10 cellular contexts compared by ENCODE assay signal in the genomic region with DNA sequence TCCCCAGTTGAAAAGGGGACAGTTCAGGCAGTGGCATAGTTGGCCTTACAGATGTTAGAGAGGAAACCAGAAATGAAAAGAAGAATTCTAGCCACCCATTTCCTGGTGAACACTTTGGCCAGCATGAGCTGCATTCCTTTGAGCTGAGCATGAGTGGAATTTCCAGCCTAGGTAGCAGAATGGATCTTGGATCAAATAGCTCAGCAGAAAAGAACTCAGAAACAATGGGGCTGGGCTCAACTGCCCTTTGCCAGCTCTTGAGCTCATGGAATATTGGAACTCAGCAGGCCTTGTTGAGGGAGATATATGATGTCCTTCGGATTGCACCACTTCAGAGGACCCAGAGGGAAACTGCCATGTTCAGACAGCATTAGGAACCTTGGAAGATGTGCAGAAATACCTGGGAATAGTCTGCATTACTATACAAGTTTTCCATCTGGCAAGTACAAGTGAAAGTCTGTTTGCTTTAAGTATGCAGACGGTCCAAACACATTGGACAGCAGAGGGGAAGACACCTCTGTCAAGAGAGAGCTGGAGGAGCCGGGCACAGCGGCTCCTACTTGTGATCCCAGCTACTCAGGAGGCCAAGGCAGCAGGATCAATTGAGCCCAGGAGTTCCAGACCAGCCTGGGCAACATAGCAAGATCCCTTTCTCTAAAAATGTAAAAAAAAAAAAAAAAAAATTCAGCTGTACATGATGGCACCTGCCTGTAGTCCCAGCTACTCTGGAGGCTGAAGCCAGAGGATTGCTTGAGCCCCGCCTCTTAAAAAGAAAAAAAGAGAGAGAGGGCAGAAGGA. TPM values are rescaled to one million over a fixed set of nuclear protein-coding genes. Genes with fewer than 3 reads are reported as not detected.
DNase-seq lines count a peak whose midpoint lies in the region; ATAC-seq and TF ChIP-seq lines count a peak whose summit lies in the region.
"Had no signal": no experiment of that assay in that cellular context is flagged by ENCODE, and none has a peak within 500 bp of the region (broad histone marks: within the 10 kb centered on the region; RNA-seq: fewer than 3 reads in every experiment).

No MANE protein-coding gene starts in this region.

- no peak overlapping the region for H3K4me3 Mint-ChIP-seq in activated T-cell treated with anti-CD3 and anti-CD28 coated beads, Interleukin-2, amount 50 U/mL, for 72 hours
- H3K4me3 Mint-ChIP-seq in activated T-cell treated with anti-CD3 and anti-CD28 coated beads, Interleukin-2, amount 50 U/mL, for 4 hours, result no peak overlapping the region

- H3K4me1 Mint-ChIP-seq in activated T-cell treated with anti-CD3 and anti-CD28 coated beads, Interleukin-2, amount 50 U/mL, for 72 hours (ENCODE audit: low read depth), result peaks cover 33% of the 10 kb centered on the region
- H3K4me1 Mint-ChIP-seq in activated T-cell treated with anti-CD3 and anti-CD28 coated beads, Interleukin-2, amount 50 U/mL, for 4 hours (ENCODE audit: low read depth), result peaks cover 17% of the 10 kb centered on the region

- H3K27me3 Mint-ChIP-seq in activated T-cell treated with anti-CD3 and anti-CD28 coated beads, Interleukin-2, amount 50 U/mL, for 72 hours (ENCODE audit: low read depth), result no peaks in the 10 kb centered on the region
- H3K27me3 Mint-ChIP-seq in activated T-cell treated with anti-CD3 and anti-CD28 coated beads, Interleukin-2, amount 50 U/mL, for 4 hours (ENCODE audit: low read depth), result no peaks in the 10 kb centered on the region
- H3K27me3 Mint-ChIP-seq: naive B cell had no signal

- H3K9me3 Mint-ChIP-seq in activated T-cell treated with anti-CD3 and anti-CD28 coated beads, Interleukin-2, amount 50 U/mL, for 72 hours, result no peaks in the 10 kb centered on the region
- no peaks in the 10 kb centered on the region for H3K9me3 Mint-ChIP-seq in activated T-cell treated with anti-CD3 and anti-CD28 coated beads, Interleukin-2, amount 50 U/mL, for 4 hours
- H3K9me3 Mint-ChIP-seq: naive B cell had no signal

- no peak for DNase-seq in activated T-cell treated with anti-CD3 and anti-CD28 coated beads, Interleukin-2, amount 50 U/mL, for 72 hours
- no peak for DNase-seq in activated T-cell treated with anti-CD3 and anti-CD28 coated beads, Interleukin-2, amount 50 U/mL, for 4 hours
- peak; percentile 89 for DNase-seq in astrocyte of the spinal cord (ENCODE audit: low read depth, low spot score)
- DNase-seq in kidney tubule cell (ENCODE audit: low spot score), result peak; percentile 95
- DNase-seq in thyroid gland, result peak; percentile 51 to 65
- DNase-seq: activated T-cell treated with anti-CD3 and anti-CD28 coated beads for 4 hours, naive B cell had no signal

- no peak for TF ChIP-seq CTCF in astrocyte of the spinal cord (IDR thresholded peaks at IDR 0.05; ENCODE audit: low read depth, low read length)
- no peak for TF ChIP-seq CTCF in thyroid gland (IDR thresholded peaks at IDR 0.05)

- H3K27ac Mint-ChIP-seq in activated T-cell treated with anti-CD3 and anti-CD28 coated beads, Interleukin-2, amount 50 U/mL, for 72 hours, result peak overlapping the region; percentile 19

- peaks cover 0 to 8% of the 10 kb centered on the region in 2 donors for H3K36me3 Mint-ChIP-seq in activated T-cell treated with anti-CD3 and anti-CD28 coated beads, Interleukin-2, amount 50 U/mL, for 72 hours (ENCODE audit: insufficient read depth in 2 of 2)
- H3K36me3 Mint-ChIP-seq in activated T-cell treated with anti-CD3 and anti-CD28 coated beads, Interleukin-2, amount 50 U/mL, for 4 hours (ENCODE audit: insufficient read depth), result peaks cover 8% of the 10 kb centered on the region

- no peaks in the 10 kb centered on the region for H3K9me3 ChIP-seq in thyroid gland

- peaks cover 22 to 45% of the 10 kb centered on the region in 2 donors for H3K4me1 ChIP-seq in thyroid gland

- WGBS in thyroid gland, 2 donors, result 80 to 90% methylated on average over 5 of the region's 5 CpGs

- H3K27ac ChIP-seq in thyroid gland, result peak overlapping the region; percentile 71 to 93 (median 91)

- H3K36me3 ChIP-seq in thyroid gland, result no peaks in the 10 kb centered on the region

- intact Hi-C loops in thyroid gland (cut with DNase I), result loop anchor here (10.0 kb wide), 1 partner anchor 146 kb away; no protein-coding TSS in a partner anchor

- TF ChIP-seq POLR2A in thyroid gland (IDR thresholded peaks at IDR 0.05), result peak in 1 of 2 donors; percentile 45

- no peaks in the 10 kb centered on the region for H3K27me3 ChIP-seq in thyroid gland

- H3K4me3 ChIP-seq in astrocyte of the spinal cord (ENCODE audit: low read depth, low read length), result no peak overlapping the region
- H3K4me3 ChIP-seq in thyroid gland (replicated peaks in 1 of 3), result no peak overlapping the region

- in situ Hi-C loops in astrocyte of the spinal cord (cut with HindIII; ENCODE audit: low sequenced_read_pairs), result no loop called here

- ATAC-seq in activated T-cell treated with anti-CD3 and anti-CD28 coated beads, Interleukin-2, amount 50 U/mL, for 72 hours (replicated peaks in 1 of 2), result no peak
- no peak for ATAC-seq in activated T-cell treated with anti-CD3 and anti-CD28 coated beads, Interleukin-2, amount 50 U/mL, for 4 hours
- ATAC-seq in GM19023 (IDR thresholded peaks at IDR 0.05; ENCODE audit: unreplicated experiment), result no peak
- ATAC-seq in GM18907 (IDR thresholded peaks at IDR 0.05; ENCODE audit: unreplicated experiment), result no peak
- no peak for ATAC-seq in GM19351 (IDR thresholded peaks at IDR 0.05; ENCODE audit: unreplicated experiment)

RNA-seq across cellular contexts. Expression of gene CDV3, which starts 3.1 kb away (rescaled TPM):
- total RNA-seq in activated T-cell treated with anti-CD3 and anti-CD28 coated beads, Interleukin-2, amount 50 U/mL, for 72 hours, result 100 to 1,000 TPM; 261 to 288 TPM
- 100 to 1,000 TPM; 361 to 373 (median 372) TPM for total RNA-seq in activated T-cell treated with anti-CD3 and anti-CD28 coated beads, Interleukin-2, amount 50 U/mL, for 4 hours
- 100 to 1,000 TPM; 147 to 177 (median 166) TPM for total RNA-seq in thyroid gland

Comparison
In these comparisons a context has a peak if more than half of its experiments do, and no peak if none do; other contexts are left out.
1. DNase-seq: peak in astrocyte of the spinal cord (single experiment), kidney tubule cell (single experiment) and thyroid gland (2 of 2); none in activated T-cell treated with anti-CD3 and anti-CD28 coated beads, Interleukin-2, amount 50 U/mL, for 72 hours (0 of 2) and activated T-cell treated with anti-CD3 and anti-CD28 coated beads, Interleukin-2, amount 50 U/mL, for 4 hours (single experiment).